5 cellular contexts compared by ENCODE assay signal in genomic region chr1:3800795-3801194, GRCh38.
DNase-seq lines count a peak whose midpoint lies in the region; TF ChIP-seq lines count a peak whose summit lies in the region.
"Not testable (repeated sequence)": the region's sequence is repeated elsewhere in the genome, so short reads cannot be mapped to it uniquely, and the experiment has no call there.

No MANE protein-coding gene starts in this region.

- CTCF ChIA-PET in HEK293 (lab: Yijun Ruan, JAX) = interaction anchor here (2.0 kb wide), 2 partner anchors 15 to 25 kb away, joined by 10 to 11 read pairs; no protein-coding TSS in a partner anchor

- not testable (repeated sequence) for H3K4me3 ChIP-seq in HEK293 (ENCODE audit: low read depth, low read length)

- peak; percentile 16 to 21 for DNase-seq in activated CD4-positive, alpha-beta T cell treated with anti-CD3 and anti-CD28 coated beads, Interleukin-2, amount 50 U/mL, for 48 hours
- peak; percentile 26 for DNase-seq in activated naive CD4-positive, alpha-beta T cell treated with Interleukin-2 at 50 U/mL for 16 hours
- DNase-seq in caudate nucleus (lab: John Stamatoyannopoulos, UW) = peak in 4 of 61 donors; percentile 22 to 42 (median 31)
- peak; percentile 23 for DNase-seq in stimulated activated CD4-positive, alpha-beta T cell treated with anti-CD3 and anti-CD28 coated beads, Interleukin-4, amount 100 ng/mL, for 24 hours

- POLR2A ChIA-PET in HEK293 (lab: Yijun Ruan, JAX) = not testable (repeated sequence)

- not testable (repeated sequence) for H3K9me3 ChIP-seq in HEK293 (ENCODE audit: control insufficient read depth, insufficient read depth, low read depth, low read length)

- not testable (repeated sequence) for H3K27ac ChIP-seq in HEK293 (ENCODE audit: extremely low read depth, low read depth, low read length)
- peak overlapping the region; percentile 6 for H3K27ac ChIP-seq in caudate nucleus (ENCODE audit: low read depth, low read length)

- H3K4me1 ChIP-seq in HEK293 (ENCODE audit: control insufficient read depth, insufficient read depth, low read length) = not testable (repeated sequence)

- not testable (repeated sequence) for TF ChIP-seq CTCF in HEK293 (tag by site-specific recombination; IDR thresholded peaks at IDR 0.05)

- H3K36me3 ChIP-seq in HEK293 (ENCODE audit: control insufficient read depth in 2 of 2, insufficient read depth in 1 of 2, low read length in 2 of 2) = not testable (repeated sequence)

TF ChIP-seq in HEK293, 187 proteins besides CTCF, POLR2A, EP300 and RAD21:
- TF ChIP-seq EGR2 (tag by site-specific recombination; IDR thresholded peaks at IDR 0.05; ENCODE audit: low read depth) = peak; percentile 19; the same call in 1 of the 2 replicates
